Comparison of ENCODE assay signal across 20 cellular contexts in genomic region chr21:15130751-15131150, GRCh38.
"Had no signal": no experiment of that assay in that cellular context is flagged by ENCODE, and none has a peak within 500 bp of the region (broad histone marks: within the 10 kb centered on the region; RNA-seq: fewer than 3 reads in every experiment).

No MANE protein-coding gene starts in this region.

- H3K9me3 ChIP-seq: esophagus muscularis mucosa, gastrocnemius medialis, heart right ventricle, prostate gland, stomach, thoracic aorta had no signal

- H3K27ac ChIP-seq: epithelial cell of prostate, esophagus muscularis mucosa, gastrocnemius medialis, heart right ventricle, parathyroid adenoma, prostate gland, skin epidermis, stomach, thoracic aorta had no signal

- H3K9ac ChIP-seq: parathyroid adenoma had no signal

- H3K4me3 Mint-ChIP-seq: naive thymus-derived CD4-positive, alpha-beta T cell; nephron progenitor cell had no signal

- H3K4me1 ChIP-seq: parathyroid adenoma, prostate gland had no signal

- H3K4me1 Mint-ChIP-seq: naive thymus-derived CD4-positive, alpha-beta T cell had no signal

- H2AFZ ChIP-seq: parathyroid adenoma had no signal

- H3K36me3 Mint-ChIP-seq: naive thymus-derived CD4-positive, alpha-beta T cell had no signal

- H3K4me3 ChIP-seq: esophagus muscularis mucosa, gastrocnemius medialis, heart right ventricle, prostate gland, skin epidermis, stomach, thoracic aorta had no signal

- ATAC-seq: gastrocnemius medialis; heart right ventricle; naive thymus-derived CD4-positive, alpha-beta T cell; sciatic nerve had no signal

- DNase-seq: effector memory CD4-positive, alpha-beta T cell; gastrocnemius medialis; heart right ventricle; hypothalamus; kidney glomerular epithelial cell; naive thymus-derived CD4-positive, alpha-beta T cell; nephron progenitor cell; stimulated activated CD4-positive, alpha-beta T cell treated with anti-CD3 and anti-CD28 coated beads, Interleukin-2, amount 100 ng/mL, for 24 hours; stimulated activated CD4-positive, alpha-beta T cell treated with anti-CD3 and anti-CD28 coated beads, Interleukin-4, amount 100 ng/mL, for 4 hours; stimulated activated naive CD4-positive, alpha-beta T cell; stomach; substantia nigra; trophoblast cell had no signal

- H3K27me3 ChIP-seq: esophagus muscularis mucosa, gastrocnemius medialis, heart right ventricle, stomach had no signal

- H3K36me3 ChIP-seq: esophagus muscularis mucosa, gastrocnemius medialis, heart right ventricle, prostate gland, stomach, thoracic aorta had no signal

- H3K79me2 ChIP-seq: parathyroid adenoma had no signal
